Comparison of ENCODE assay signal across 21 cellular contexts in genomic region chr2:240351826-240352426, GRCh38.
DNase-seq lines count a peak whose midpoint lies in the region; ATAC-seq and TF ChIP-seq lines count a peak whose summit lies in the region.
"Had no signal": no experiment of that assay in that cellular context is flagged by ENCODE, and none has a peak within 500 bp of the region (broad histone marks: within the 10 kb centered on the region; RNA-seq: fewer than 3 reads in every experiment).

No MANE protein-coding gene starts in this region.

- no peak overlapping the region for H3K4me3 Mint-ChIP-seq in mesothelial cell of epicardium
- H3K4me3 Mint-ChIP-seq: CD4-positive, alpha-beta T cell; H9; stimulated activated effector memory CD8-positive, alpha-beta T cell treated with anti-CD3 and anti-CD28 coated beads, Interleukin-12 subunit alpha, Interleukin-12 subunit beta, amount 100 ng/mL, for 72 hours; T-helper 17 cell had no signal

- DNase-seq in NCI-H2107 (lab: John Stamatoyannopoulos, UW) (peak; percentile 4), NCI-H2107 treated with DMSO at 0.1 percent for 48 hours (lab: John Stamatoyannopoulos, UW; ENCODE audit: unreplicated experiment) (no peak), NCI-H2029 treated with DMSO at 0.1 percent for 48 hours (lab: John Stamatoyannopoulos, UW) (peak; percentile 62), mesothelial cell of epicardium (ENCODE audit: low spot score in 2 of 2, unreplicated experiment in 2 of 2) (no peak), SIG-M5 (lab: John Stamatoyannopoulos, UW) (no peak)
- no peak for DNase-seq in activated effector memory CD4-positive, alpha-beta T cell treated with anti-CD3 and anti-CD28 coated beads, Interleukin-2, amount 50 U/mL, for 16 hours
- DNase-seq: activated CD4-positive, alpha-beta T cell treated with anti-CD3 and anti-CD28 coated beads for 1 hour; activated naive CD4-positive, alpha-beta T cell treated with Interleukin-2 at 50 U/mL for 16 hours; CD4-positive, alpha-beta T cell; dermis blood vessel endothelial cell; esophagus squamous epithelium; H9; occipital lobe; small intestine had no signal

- no peak overlapping the region for H3K9ac ChIP-seq in rectal smooth muscle tissue (ENCODE audit: low read length)

- no peak overlapping the region for H3K4me3 ChIP-seq in rectal smooth muscle tissue (ENCODE audit: low read length)
- H3K4me3 ChIP-seq: esophagus squamous epithelium, tibial nerve had no signal

- peak; percentile 14; the same call in 1 of the 3 replicates for ATAC-seq in SK-N-SH treated with all-trans-retinoic acid at 6 μM for 48 hours
- ATAC-seq: HepG2; stimulated activated effector memory CD8-positive, alpha-beta T cell treated with anti-CD3 and anti-CD28 coated beads, Interleukin-12 subunit alpha, Interleukin-12 subunit beta, amount 100 ng/mL, for 72 hours; T-helper 17 cell had no signal

- peak overlapping the region; percentile 27 for H3K27ac ChIP-seq in rectal smooth muscle tissue (ENCODE audit: low read depth, low read length)
- H3K27ac ChIP-seq: 22Rv1, esophagus squamous epithelium, tibial nerve had no signal

- H3K36me3 ChIP-seq in rectal smooth muscle tissue (ENCODE audit: control insufficient read depth, insufficient read depth, low read length): no peaks in the 10 kb centered on the region
- H3K36me3 ChIP-seq: esophagus squamous epithelium, tibial nerve had no signal

- H3K4me1 Mint-ChIP-seq in mesothelial cell of epicardium: peaks cover 31% of the 10 kb centered on the region
- H3K4me1 Mint-ChIP-seq: T-helper 17 cell had no signal

- H3K36me3 Mint-ChIP-seq in mesothelial cell of epicardium: no peaks in the 10 kb centered on the region
- H3K36me3 Mint-ChIP-seq: stimulated activated effector memory CD8-positive, alpha-beta T cell treated with anti-CD3 and anti-CD28 coated beads, Interleukin-12 subunit alpha, Interleukin-12 subunit beta, amount 100 ng/mL, for 72 hours had no signal

- H3K27me3 ChIP-seq in rectal smooth muscle tissue (ENCODE audit: control insufficient read depth, insufficient read depth, low read length): no peaks in the 10 kb centered on the region
- H3K27me3 ChIP-seq: tibial nerve had no signal

- H3K9me3 Mint-ChIP-seq in mesothelial cell of epicardium: no peaks in the 10 kb centered on the region
- H3K9me3 Mint-ChIP-seq: CD4-positive, alpha-beta T cell; stimulated activated effector memory CD8-positive, alpha-beta T cell treated with anti-CD3 and anti-CD28 coated beads, Interleukin-12 subunit alpha, Interleukin-12 subunit beta, amount 100 ng/mL, for 72 hours had no signal

- H3K27me3 Mint-ChIP-seq in mesothelial cell of epicardium (ENCODE audit: low read depth): peaks cover 21% of the 10 kb centered on the region

- peaks cover 15% of the 10 kb centered on the region for H3K4me1 ChIP-seq in rectal smooth muscle tissue (ENCODE audit: control insufficient read depth, insufficient read depth, low read length)

- TF ChIP-seq CTCF in mesothelial cell of epicardium (IDR thresholded peaks at IDR 0.05; ENCODE audit: unreplicated experiment): no peak

- no peak overlapping the region for H3K27ac Mint-ChIP-seq in mesothelial cell of epicardium
- H3K27ac Mint-ChIP-seq: CD4-positive, alpha-beta T cell; H9; stimulated activated effector memory CD8-positive, alpha-beta T cell treated with anti-CD3 and anti-CD28 coated beads, Interleukin-12 subunit alpha, Interleukin-12 subunit beta, amount 100 ng/mL, for 72 hours; T-helper 17 cell had no signal

TF ChIP-seq in SK-N-SH treated with all-trans-retinoic acid at 6 μM for 48 hours, 23 proteins besides CTCF, POLR2A, EP300 and RAD21:
- no peak for TF ChIP-seq TOX (CRISPR knock-in tag; IDR thresholded peaks at IDR 0.05; ENCODE audit: borderline replicate concordance)
- no peak for TF ChIP-seq RARB (CRISPR knock-in tag; IDR thresholded peaks at IDR 0.05)
- TF ChIP-seq TSHZ2 (CRISPR knock-in tag; IDR thresholded peaks at IDR 0.05): no peak
- no peak for TF ChIP-seq ZFP3 (CRISPR knock-in tag; IDR thresholded peaks at IDR 0.05)
- no peak for TF ChIP-seq CREB5 (CRISPR knock-in tag; IDR thresholded peaks at IDR 0.05; ENCODE audit: low read depth)

Comparison
In these comparisons a context has a peak if more than half of its experiments do, and no peak if none do; other contexts are left out.
1. DNase-seq: peak in NCI-H2107 (single experiment) and NCI-H2029 treated with DMSO at 0.1 percent for 48 hours (single experiment); none in NCI-H2107 treated with DMSO at 0.1 percent for 48 hours (single experiment), mesothelial cell of epicardium (0 of 2), activated effector memory CD4-positive, alpha-beta T cell treated with anti-CD3 and anti-CD28 coated beads, Interleukin-2, amount 50 U/mL, for 16 hours (single experiment) and SIG-M5 (single experiment).